Comparison of ENCODE assay signal across 11 cellular contexts in genomic region chr9:105243015-105243686, GRCh38. TPM values are rescaled to one million over a fixed set of nuclear protein-coding genes. Genes with fewer than 3 reads are reported as not detected.
DNase-seq lines count a peak whose midpoint lies in the region; ATAC-seq, FAIRE-seq and TF ChIP-seq lines count a peak whose summit lies in the region.
"Had no signal": no experiment of that assay in that cellular context is flagged by ENCODE, and none has a peak within 500 bp of the region (broad histone marks: within the 10 kb centered on the region; RNA-seq: fewer than 3 reads in every experiment).

No MANE protein-coding gene starts in this region.

- H3K27me3 Mint-ChIP-seq in MCF 10A (ENCODE audit: insufficient read depth, unreplicated experiment), result peaks cover 34% of the 10 kb centered on the region

- 32 to 42% methylated on average over 5 of the region's 5 CpGs for WGBS in upper lobe of left lung, 2 donors

- TF ChIP-seq POLR2A in breast epithelium (IDR thresholded peaks at IDR 0.05), result no peak
- no peak for TF ChIP-seq POLR2A in upper lobe of left lung (IDR thresholded peaks at IDR 0.05)

- H3K27ac ChIP-seq in breast epithelium, result peak overlapping the region; percentile 10 to 90
- no peak overlapping the region for H3K27ac ChIP-seq in keratinocyte (ENCODE audit: control insufficient read depth, insufficient read depth, low read length)
- H3K27ac ChIP-seq in upper lobe of left lung, result peak overlapping the region in 3 of 4 donors; percentile 83 to 87 (median 86)

- no peak for TF ChIP-seq CTCF in breast epithelium (IDR thresholded peaks at IDR 0.05)
- TF ChIP-seq CTCF in MCF 10A (IDR thresholded peaks at IDR 0.05; ENCODE audit: unreplicated experiment), result no peak
- no peak for TF ChIP-seq CTCF in keratinocyte (optimal IDR thresholded peaks at IDR 0.05 in 1 of 3, IDR thresholded peaks at IDR 0.05 in 1 of 3, conservative IDR thresholded peaks at IDR 0.05 in 1 of 3; ENCODE audit: extremely low read depth in 1 of 3, insufficient read depth in 2 of 3, low read length in 3 of 3)
- no peak for TF ChIP-seq CTCF in upper lobe of left lung (IDR thresholded peaks at IDR 0.05)

- dilution Hi-C loops in keratinocyte (cut with MboI; ENCODE audit: extremely low pct_ligation_motif_present, low sequenced_read_pairs), result no loop called here

- H3K4me2 ChIP-seq in keratinocyte (ENCODE audit: control insufficient read depth, extremely low read depth, insufficient read depth, low read depth, low read length), result peak overlapping the region; percentile 85

- FAIRE-seq in keratinocyte (lab: Jason Lieb, UNC), result no peak

- no peaks in the 10 kb centered on the region for H3K9me1 ChIP-seq in keratinocyte (ENCODE audit: control insufficient read depth, extremely low read depth, insufficient read depth, low read length)

- H3K4me1 Mint-ChIP-seq in MCF 10A (ENCODE audit: insufficient read depth, unreplicated experiment), result peaks cover 6% of the 10 kb centered on the region

- H3K4me3 ChIP-seq in breast epithelium, result no peak overlapping the region
- no peak overlapping the region for H3K4me3 ChIP-seq in keratinocyte (ENCODE audit: control insufficient read depth in 2 of 3, extremely low read depth in 1 of 3, insufficient read depth in 2 of 3, low read depth in 1 of 3, low read length in 3 of 3)
- peak overlapping the region in 1 of 4 donors; percentile 89 for H3K4me3 ChIP-seq in upper lobe of left lung

- H4K20me1 ChIP-seq in keratinocyte (ENCODE audit: control insufficient read depth, extremely low read depth, insufficient read depth, low read length), result no peaks in the 10 kb centered on the region

- H3K4me3 Mint-ChIP-seq in MCF 10A (ENCODE audit: unreplicated experiment), result no peak overlapping the region

- no peak for ATAC-seq in upper lobe of left lung (ENCODE audit: low FRiP score in 2 of 2)
- ATAC-seq in HG03565 (IDR thresholded peaks at IDR 0.05; ENCODE audit: unreplicated experiment), result no peak

- no peaks in the 10 kb centered on the region for H3K36me3 Mint-ChIP-seq in MCF 10A (ENCODE audit: insufficient read depth, unreplicated experiment)

- no TSS peak for BruUV-seq in MCF 10A (replicated peaks; lab: Mats Ljungman, UMichigan)

- TF ChIP-seq EP300 in upper lobe of left lung (IDR thresholded peaks at IDR 0.05), result peak in 1 of 4 donors; percentile 51

- no peaks in the 10 kb centered on the region for H3K36me3 ChIP-seq in breast epithelium
- no peaks in the 10 kb centered on the region for H3K36me3 ChIP-seq in keratinocyte (ENCODE audit: control insufficient read depth in 2 of 2, extremely low read depth in 1 of 2, insufficient read depth in 2 of 2, low read length in 2 of 2)
- H3K36me3 ChIP-seq in upper lobe of left lung, result no peaks in the 10 kb centered on the region

- H3K9me3 Mint-ChIP-seq in MCF 10A (ENCODE audit: unreplicated experiment), result no peaks in the 10 kb centered on the region

- H3K27me3 ChIP-seq in breast epithelium (no peaks in the 10 kb centered on the region), keratinocyte (ENCODE audit: control insufficient read depth, extremely low read depth, insufficient read depth, low read length) (no peaks in the 10 kb centered on the region), upper lobe of left lung (no peaks in the 10 kb centered on the region)

- intact Hi-C loops in breast epithelium (cut with DNase I; ENCODE audit: low total_unique reads), result no loop called here
- intact Hi-C loops in MCF 10A (cut with micrococcal nuclease), result loop anchor here (10.0 kb wide), 4 partner anchors 102 to 458 kb away; no protein-coding TSS in a partner anchor

- H3K9me3 ChIP-seq in breast epithelium (no peaks in the 10 kb centered on the region), keratinocyte (ENCODE audit: control insufficient read depth, low read depth, low read length) (no peaks in the 10 kb centered on the region), upper lobe of left lung (no peaks in the 10 kb centered on the region)

- no peak overlapping the region for H3K9ac ChIP-seq in keratinocyte (ENCODE audit: control insufficient read depth, extremely low read depth, insufficient read depth, low read length)

- DNase-seq in breast epithelium (ENCODE audit: low spot score in 2 of 2), result no peak
- no peak for DNase-seq in MCF 10A (ENCODE audit: unreplicated experiment)
- DNase-seq in amniotic stem cell (lab: John Stamatoyannopoulos, UW), result peak; percentile 23
- no peak for DNase-seq in keratinocyte (ENCODE audit: low read depth, low spot score)
- no peak for DNase-seq in upper lobe of left lung
- no peak for DNase-seq in SK-N-DZ (ENCODE audit: low spot score)
- DNase-seq in central memory CD4-positive, alpha-beta T cell, result no peak
- DNase-seq: activated CD8-positive, alpha-beta memory T cell treated with anti-CD3 and anti-CD28 coated beads, Interleukin-2, amount 50 U/mL, for 48 hours; NCI-H1930; stimulated activated CD8-positive, alpha-beta memory T cell treated with anti-CD3 and anti-CD28 coated beads, Interleukin-4, amount 100 ng/mL, for 48 hours had no signal

- peaks cover 24% of the 10 kb centered on the region for H3K79me2 ChIP-seq in keratinocyte (ENCODE audit: control insufficient read depth, insufficient read depth, low read length)

- CTCF ChIA-PET in MCF 10A (lab: Yijun Ruan, JAX), result interaction anchor here (2.4 to 2.8 kb wide), 2 partner anchors 84 to 380 kb away, joined by 7 to 22 read pairs; no protein-coding TSS in a partner anchor

- H3K4me1 ChIP-seq in breast epithelium (peaks cover 0 to 6% of the 10 kb centered on the region in 2 donors), keratinocyte (ENCODE audit: control insufficient read depth, extremely low read depth, insufficient read depth, low read length) (peaks cover 19% of the 10 kb centered on the region), upper lobe of left lung (peaks cover 8 to 29% (median 22%) of the 10 kb centered on the region in 4 donors)

- no peak overlapping the region for H3K27ac Mint-ChIP-seq in MCF 10A (ENCODE audit: low read depth, unreplicated experiment)

- no peak overlapping the region for H2AFZ ChIP-seq in keratinocyte (ENCODE audit: control insufficient read depth, low read length)

- POLR2A ChIA-PET in MCF 10A (lab: Yijun Ruan, JAX), result interaction anchor here (1.4 to 2.5 kb wide), 9 partner anchors 9 to 495 kb away, joined by 3 to 14 read pairs (median 9); partner anchors contain the start of gene NIPSNAP3A

RNA-seq across cellular contexts. Expression of gene SLC44A1, which starts 1.3 kb away (rescaled TPM):
- 10 to 100 TPM; 53.7 to 62.6 (median 61.1) TPM for total RNA-seq in breast epithelium
- total RNA-seq in MCF 10A (2022), result 15.2 and 15.9 TPM in 2 replicates
- polyA plus RNA-seq in keratinocyte, result 21.8 to 26.7 TPM (median 22.9 TPM) in 3 replicates
- polyA plus RNA-seq in keratinocyte (2011; ENCODE audit: low read depth), result 14.2 TPM
- polyA plus RNA-seq in keratinocyte (2011; cell fraction: cytosol; rRNA removed), result 9.6 and 19.9 TPM in 2 replicates
- 15.0 TPM in 2 replicates for polyA plus RNA-seq in keratinocyte (2011; cell fraction: nucleus; rRNA removed)
- 20.3 and 23.1 TPM in 2 replicates for polyA plus RNA-seq in keratinocyte (2012; ENCODE audit: low replicate concordance)
- polyA minus RNA-seq in keratinocyte, result 49.7 to 68.6 TPM (median 60.1 TPM) in 3 replicates
- polyA minus RNA-seq in keratinocyte (2011; cell fraction: cytosol; rRNA and poly(A)+ RNA removed), result 17.6 TPM
- polyA minus RNA-seq in keratinocyte (2011; cell fraction: nucleus; rRNA and poly(A)+ RNA removed), result 21.5 and 50.7 TPM in 2 replicates
- total RNA-seq in upper lobe of left lung, result 10 to 100 TPM; 15.7 to 62.2 (median 44.6) TPM
- polyA plus RNA-seq in SK-N-DZ (2014; cell fraction: cytosol; rRNA removed), result 10.1 and 11.4 TPM in 2 replicates
- polyA plus RNA-seq in SK-N-DZ (2014; cell fraction: nucleus; rRNA removed), result 3.4 and 5.2 TPM in 2 replicates
